Comparison of ENCODE assay signal across 1 cellular context in the genomic region with DNA sequence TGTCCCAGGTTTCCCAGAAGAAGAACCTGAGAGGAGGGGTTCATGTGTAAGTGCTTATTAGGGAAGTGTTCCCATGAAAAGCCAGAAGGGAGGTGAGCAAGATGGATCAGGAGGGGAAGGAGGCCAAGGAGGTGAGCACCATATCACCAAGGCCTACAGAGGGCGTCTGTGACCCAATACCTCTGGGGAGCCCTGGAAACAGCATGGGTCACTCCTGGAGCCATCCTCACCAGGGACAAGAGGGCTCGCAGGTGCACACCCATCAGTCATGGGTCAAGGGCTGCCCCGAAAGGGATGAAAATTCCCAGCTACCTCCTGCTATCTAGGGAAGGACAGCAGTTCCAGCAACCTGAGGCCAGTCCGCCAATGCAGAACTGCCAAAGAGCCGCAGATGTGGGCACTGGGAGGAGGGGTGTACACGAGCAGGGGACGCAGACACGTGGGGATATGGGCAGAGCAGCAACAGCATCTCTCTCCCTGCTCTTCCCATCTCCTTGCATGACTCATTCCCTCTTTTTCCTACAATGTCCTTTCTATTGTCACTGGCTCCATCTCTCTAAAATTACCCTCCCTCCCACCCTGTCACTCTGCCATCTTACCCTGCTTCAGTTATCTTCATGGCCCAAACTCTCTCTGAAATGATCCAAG.
TF ChIP-seq lines count a peak whose summit lies in the region.

No MANE protein-coding gene starts in this region.

TF ChIP-seq in GM23338, 12 proteins besides CTCF, POLR2A, EP300 and RAD21 (continued from another document):
- TF ChIP-seq ETS1 (IDR thresholded peaks at IDR 0.05) (no peak), EZH2 (IDR thresholded peaks at IDR 0.05; ENCODE audit: low read depth, unreplicated experiment) (no peak), ZNF114 (CRISPR knock-in tag; IDR thresholded peaks at IDR 0.05) (no peak)
